11 cellular contexts compared by ENCODE assay signal in the genomic region with DNA sequence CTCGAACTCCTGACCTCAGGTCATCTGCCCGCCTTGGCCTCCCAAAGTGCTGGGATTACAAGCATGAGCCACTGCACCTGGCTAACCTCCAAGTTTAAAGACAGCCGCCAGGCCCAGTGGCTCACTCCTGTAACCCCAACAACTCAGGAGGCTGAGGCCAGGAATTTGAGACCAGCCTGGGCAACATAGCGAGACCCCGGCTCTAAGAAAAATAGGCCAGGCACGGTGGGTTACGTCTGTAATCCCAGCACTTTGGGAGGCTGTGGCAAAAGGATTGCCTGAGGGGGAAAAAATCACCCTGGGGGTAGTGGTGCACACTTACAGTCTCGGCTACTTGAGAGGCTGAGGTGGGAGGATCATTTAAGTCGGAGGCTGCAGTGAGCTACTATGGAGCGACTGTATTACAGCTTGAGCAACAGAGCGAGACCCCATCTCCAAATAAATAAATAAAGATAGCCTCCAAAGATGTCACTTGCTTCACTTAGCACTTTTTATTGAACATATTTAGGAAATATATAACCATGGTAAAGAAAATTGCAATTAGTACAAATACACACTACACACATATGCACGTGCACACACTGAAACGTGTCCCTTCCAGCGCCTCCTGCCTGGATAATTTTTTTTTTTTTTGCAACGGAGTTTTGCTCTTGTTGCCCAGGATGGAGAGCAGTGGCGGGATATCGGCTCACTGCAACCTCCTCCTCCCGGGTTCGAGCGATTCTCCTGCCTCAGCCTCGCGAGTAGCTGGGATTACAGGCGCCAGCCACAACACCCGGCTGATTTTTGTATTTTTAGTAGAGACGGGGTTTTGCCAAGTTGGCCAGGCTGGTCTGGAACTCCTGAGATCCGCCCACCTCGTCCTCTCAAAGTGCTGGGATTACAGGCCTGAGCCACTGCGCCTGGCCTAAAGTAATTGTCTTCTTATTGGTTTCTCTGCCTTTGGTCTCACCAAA. TPM values are rescaled to one million over a fixed set of nuclear protein-coding genes. Genes with fewer than 3 reads are reported as not detected.
DNase-seq lines count a peak whose midpoint lies in the region; ATAC-seq, FAIRE-seq and TF ChIP-seq lines count a peak whose summit lies in the region.
"Had no signal": no experiment of that assay in that cellular context is flagged by ENCODE, and none has a peak within 500 bp of the region (broad histone marks: within the 10 kb centered on the region; RNA-seq: fewer than 3 reads in every experiment).

No MANE protein-coding gene starts in this region.

- H3K36me3 ChIP-seq in HepG2 (replicated peaks in 1 of 2; ENCODE audit: control insufficient read depth in 1 of 2, insufficient read depth in 2 of 2, low read length in 2 of 2): peaks cover 13 to 23% of the 10 kb centered on the region in 2 experiments
- H3K36me3 ChIP-seq: uterus had no signal

- POLR2A ChIA-PET in WTC11 (lab: Charles Lee) (interaction anchor here (0.5 kb wide), 1 partner anchor 10 kb away, joined by 4 read pairs; no protein-coding TSS in a partner anchor), HepG2 (lab: Yijun Ruan, JAX) (interaction anchor here (3.7 kb wide), 1 partner anchor 11 kb away, joined by 17 read pairs; the partner anchor contains the start of gene KAT8)

- peak overlapping the region; percentile 41 for H3K27ac ChIP-seq in HepG2 (ENCODE audit: extremely low read length, insufficient read depth, low read length)

- peaks cover 38% of the 10 kb centered on the region for H3K4me1 ChIP-seq in HepG2 (ENCODE audit: insufficient read depth, low read length)

- no peaks in the 10 kb centered on the region for H3K27me3 ChIP-seq in HepG2 (ENCODE audit: control insufficient read depth in 1 of 2, insufficient read depth in 2 of 2, low read length in 2 of 2)
- H3K27me3 ChIP-seq: uterus had no signal

- peak overlapping the region; percentile 90 for H3K9ac ChIP-seq in HepG2 (ENCODE audit: insufficient read depth, low read depth, low read length)

- TF ChIP-seq CTCF in WTC11 (IDR thresholded peaks at IDR 0.05): no peak
- no peak for TF ChIP-seq CTCF in HepG2 (CRISPR knock-in tag; IDR thresholded peaks at IDR 0.05)

- 70% methylated on average over 28 of the region's 28 CpGs for WGBS in HepG2 (ENCODE audit: low lambda C conversion rate)

- H3K4me2 ChIP-seq in HepG2 (ENCODE audit: low read depth, low read length): peak overlapping the region; percentile 94

- H3K9me3 Mint-ChIP-seq in activated naive CD4-positive, alpha-beta T cell treated with anti-CD3 and anti-CD28 coated beads, Interleukin-2, amount 50 U/mL, for 72 hours: no peaks in the 10 kb centered on the region
- H3K9me3 Mint-ChIP-seq in WTC11: no peaks in the 10 kb centered on the region
- H3K9me3 Mint-ChIP-seq in stimulated activated naive CD8-positive, alpha-beta T cell treated with anti-CD3 and anti-CD28 coated beads, Interleukin-15, amount 100 ng/mL, for 72 hours: no peaks in the 10 kb centered on the region

- peaks cover 0 to 14% of the 10 kb centered on the region in 2 donors for H3K36me3 Mint-ChIP-seq in activated naive CD4-positive, alpha-beta T cell treated with anti-CD3 and anti-CD28 coated beads, Interleukin-2, amount 50 U/mL, for 72 hours
- peaks cover 23% of the 10 kb centered on the region for H3K36me3 Mint-ChIP-seq in WTC11

- ATAC-seq in activated naive CD4-positive, alpha-beta T cell treated with anti-CD3 and anti-CD28 coated beads, Interleukin-2, amount 50 U/mL, for 72 hours: no peak
- ATAC-seq in WTC11: no peak
- ATAC-seq in HepG2: no peak
- ATAC-seq in stimulated activated naive CD8-positive, alpha-beta T cell treated with anti-CD3 and anti-CD28 coated beads, Interleukin-15, amount 100 ng/mL, for 72 hours: no peak
- no peak for ATAC-seq in GM21526 (IDR thresholded peaks at IDR 0.05; ENCODE audit: low FRiP score, unreplicated experiment)

- H3K79me2 ChIP-seq in HepG2 (ENCODE audit: insufficient read depth, low read length): peaks cover 12% of the 10 kb centered on the region

- H3K9me3 ChIP-seq in HepG2 (ENCODE audit: low read length): no peaks in the 10 kb centered on the region
- H3K9me3 ChIP-seq: uterus had no signal

- no peaks in the 10 kb centered on the region for H4K20me1 ChIP-seq in HepG2 (ENCODE audit: insufficient read depth, low read length)

- peak overlapping the region; percentile 24 for H2AFZ ChIP-seq in HepG2 (ENCODE audit: low read length)

- TF ChIP-seq RAD21 in HepG2 (CRISPR knock-in tag; IDR thresholded peaks at IDR 0.05): no peak

- BruUV-seq in HepG2 (replicated peaks; lab: Mats Ljungman, UMichigan): no TSS peak

- in situ Hi-C loops in HepG2 (cut with HindIII; ENCODE audit: extremely low pct_ligation_motif_present, low pct_unique_long_range_greater_than_20kb): no loop called here

- H3K27ac Mint-ChIP-seq in activated naive CD4-positive, alpha-beta T cell treated with anti-CD3 and anti-CD28 coated beads, Interleukin-2, amount 50 U/mL, for 72 hours: peak overlapping the region; percentile 94
- H3K27ac Mint-ChIP-seq in WTC11: no peak overlapping the region
- H3K27ac Mint-ChIP-seq in stimulated activated naive CD8-positive, alpha-beta T cell treated with anti-CD3 and anti-CD28 coated beads, Interleukin-15, amount 100 ng/mL, for 72 hours: no peak overlapping the region

- peak overlapping the region; percentile 74 for H3K4me3 Mint-ChIP-seq in WTC11
- H3K4me3 Mint-ChIP-seq in stimulated activated naive CD8-positive, alpha-beta T cell treated with anti-CD3 and anti-CD28 coated beads, Interleukin-15, amount 100 ng/mL, for 72 hours: peak overlapping the region; percentile 90 to 95

- intact Hi-C loops in HepG2 (cut with micrococcal nuclease; ENCODE audit: unreplicated experiment): loop anchor here (5.0 kb wide), 1 partner anchor 51 kb away; no protein-coding TSS in a partner anchor

- CTCF ChIA-PET in WTC11 (lab: Charles Lee): interaction anchor here (0.7 to 3.0 kb wide), 2 partner anchors 13 to 35 kb away, joined by 3 to 9 read pairs; no protein-coding TSS in a partner anchor
- CTCF ChIA-PET in HepG2 (lab: Yijun Ruan, JAX; ENCODE audit: low intra/inter-chr PET ratio, low total read pairs): interaction anchor here (1.4 kb wide), 1 partner anchor 36 kb away, joined by 9 read pairs; no protein-coding TSS in a partner anchor

- TF ChIP-seq EP300 in HepG2 (IDR thresholded peaks at IDR 0.05; ENCODE audit: low read depth in 2 of 2, low read length in 2 of 2): no peak
- TF ChIP-seq EP300 in HepG2 (CRISPR knock-in tag; IDR thresholded peaks at IDR 0.05; ENCODE audit: borderline replicate concordance): no peak

- H3K4me1 Mint-ChIP-seq in WTC11: peaks cover 9% of the 10 kb centered on the region; the same call in 1 of the 2 replicates
- peaks cover 36% of the 10 kb centered on the region for H3K4me1 Mint-ChIP-seq in stimulated activated naive CD8-positive, alpha-beta T cell treated with anti-CD3 and anti-CD28 coated beads, Interleukin-15, amount 100 ng/mL, for 72 hours

- no peak for TF ChIP-seq POLR2A in HepG2 (IDR thresholded peaks at IDR 0.05; ENCODE audit: insufficient read depth in 1 of 2, low read depth in 2 of 2, low read length in 2 of 2)

- H3K4me3 ChIP-seq in HepG2 (replicated peaks in 1 of 3; ENCODE audit: insufficient read depth in 1 of 3, low read depth in 2 of 3, low read length in 3 of 3): peak overlapping the region; percentile 87 to 100 (median 94); a peak in 5 of 6 replicates

- DNase-seq in activated naive CD4-positive, alpha-beta T cell treated with anti-CD3 and anti-CD28 coated beads, Interleukin-2, amount 50 U/mL, for 72 hours (ENCODE audit: low spot score in 2 of 2): no peak
- no peak for DNase-seq in activated naive CD4-positive, alpha-beta T cell treated with anti-CD3 and anti-CD28 coated beads, Interleukin-2, amount 50 U/mL, for 16 hours
- DNase-seq in WTC11 (ENCODE audit: low spot score) (no peak), HepG2 (ENCODE audit: low spot score) (no peak), EL (no peak), iPS-NIHi11 (ENCODE audit: low spot score) (no peak)
- no peak for DNase-seq in stimulated activated naive CD8-positive, alpha-beta T cell treated with anti-CD3 and anti-CD28 coated beads, Interleukin-15, amount 100 ng/mL, for 72 hours
- DNase-seq: NCI-H1930, uterus had no signal

- H3K27me3 Mint-ChIP-seq in WTC11 (ENCODE audit: low read depth): peaks cover 4% of the 10 kb centered on the region
- no peaks in the 10 kb centered on the region for H3K27me3 Mint-ChIP-seq in stimulated activated naive CD8-positive, alpha-beta T cell treated with anti-CD3 and anti-CD28 coated beads, Interleukin-15, amount 100 ng/mL, for 72 hours

- peak; percentile 21 for FAIRE-seq in HepG2 (lab: Jason Lieb, UNC)

RNA-seq across cellular contexts. Expression of gene BCKDK, which starts 1.4 kb away (rescaled TPM):
- 10 to 100 TPM; 18.3 to 61.0 TPM for total RNA-seq in activated naive CD4-positive, alpha-beta T cell treated with anti-CD3 and anti-CD28 coated beads, Interleukin-2, amount 50 U/mL, for 72 hours
- total RNA-seq in WTC11 (2021): 58.3 to 71.3 TPM (median 69.3 TPM) in 3 replicates
- 24.9 and 25.2 TPM in 2 replicates for total RNA-seq in HepG2 (2016; rRNA removed; fragmentation: Illumina TruSeq; extraction: Trizol)
- 25.2 and 38.0 TPM in 2 replicates for total RNA-seq in HepG2 (2016; cell fraction: cytosol; rRNA removed; fragmentation: Illumina TruSeq; extraction: Trizol; ENCODE audit: low read depth)
- 21.6 and 21.9 TPM in 2 replicates for total RNA-seq in HepG2 (2016; cell fraction: insoluble cytoplasmic fraction; rRNA removed; fragmentation: Illumina TruSeq; extraction: Trizol)
- 42.8 and 61.6 TPM in 2 replicates for total RNA-seq in HepG2 (2016; cell fraction: membrane; rRNA removed; fragmentation: Illumina TruSeq; extraction: Trizol)
- 12.9 and 14.9 TPM in 2 replicates for total RNA-seq in HepG2 (2016; cell fraction: nucleus; rRNA removed; fragmentation: Illumina TruSeq; extraction: Trizol)
- 42.6 and 54.2 TPM in 2 replicates for polyA plus RNA-seq in HepG2 (2011; rRNA removed)
- polyA plus RNA-seq in HepG2 (2011; cell fraction: cytosol; rRNA removed): 29.2 and 38.9 TPM in 2 replicates
- 119 and 127 TPM in 2 replicates for polyA plus RNA-seq in HepG2 (2011; cell fraction: nucleus; rRNA removed)
- 36.4 and 39.6 TPM in 2 replicates for polyA plus RNA-seq in HepG2 (2012)
- polyA plus RNA-seq in HepG2 (2016; cell fraction: cytosol; fragmentation: Illumina TruSeq; extraction: Trizol; ENCODE audit: low read depth): 61.2 and 88.9 TPM in 2 replicates
- 38.3 and 44.6 TPM in 2 replicates for polyA plus RNA-seq in HepG2 (2016; cell fraction: insoluble cytoplasmic fraction; fragmentation: Illumina TruSeq; extraction: Trizol; ENCODE audit: low read depth)
- 82.3 and 100 TPM in 2 replicates for polyA plus RNA-seq in HepG2 (2016; cell fraction: membrane; fragmentation: Illumina TruSeq; extraction: Trizol; ENCODE audit: low read depth)
- polyA plus RNA-seq in HepG2 (2016; cell fraction: nucleus; fragmentation: Illumina TruSeq; extraction: Trizol; ENCODE audit: insufficient read depth, low read depth): 34.1 and 38.8 TPM in 2 replicates
- 34.7 and 50.5 TPM in 2 replicates for polyA minus RNA-seq in HepG2 (2011; rRNA and poly(A)+ RNA removed; ENCODE audit: low replicate concordance)
- 23.9 and 34.2 TPM in 2 replicates for polyA minus RNA-seq in HepG2 (2011; cell fraction: cytosol; rRNA and poly(A)+ RNA removed)
- polyA minus RNA-seq in HepG2 (2011; cell fraction: nucleus; rRNA and poly(A)+ RNA removed): 25.6 and 37.4 TPM in 2 replicates

RNA-seq across cellular contexts. Expression of gene KAT8, which starts 10.7 kb away (rescaled TPM):
- total RNA-seq in activated naive CD4-positive, alpha-beta T cell treated with anti-CD3 and anti-CD28 coated beads, Interleukin-2, amount 50 U/mL, for 72 hours: 10 to 100 TPM; 57.8 to 88.5 TPM
- total RNA-seq in WTC11 (2021): 65.7 to 70.8 TPM (median 69.8 TPM) in 3 replicates
- total RNA-seq in HepG2 (2016; rRNA removed; fragmentation: Illumina TruSeq; extraction: Trizol): 69.5 and 79.0 TPM in 2 replicates
- 35.7 and 36.8 TPM in 2 replicates for total RNA-seq in HepG2 (2016; cell fraction: cytosol; rRNA removed; fragmentation: Illumina TruSeq; extraction: Trizol; ENCODE audit: low read depth)
- total RNA-seq in HepG2 (2016; cell fraction: insoluble cytoplasmic fraction; rRNA removed; fragmentation: Illumina TruSeq; extraction: Trizol): 66.0 and 82.2 TPM in 2 replicates
- total RNA-seq in HepG2 (2016; cell fraction: membrane; rRNA removed; fragmentation: Illumina TruSeq; extraction: Trizol): 28.5 and 33.0 TPM in 2 replicates
- total RNA-seq in HepG2 (2016; cell fraction: nucleus; rRNA removed; fragmentation: Illumina TruSeq; extraction: Trizol): 42.9 and 51.1 TPM in 2 replicates
- 84.2 and 85.3 TPM in 2 replicates for polyA plus RNA-seq in HepG2 (2011; rRNA removed)
- 59.8 and 72.8 TPM in 2 replicates for polyA plus RNA-seq in HepG2 (2011; cell fraction: cytosol; rRNA removed)
- 112 and 113 TPM in 2 replicates for polyA plus RNA-seq in HepG2 (2011; cell fraction: nucleus; rRNA removed)
- 49.1 and 52.0 TPM in 2 replicates for polyA plus RNA-seq in HepG2 (2012)
- 5.9 and 6.1 TPM in 2 replicates for polyA plus RNA-seq in HepG2 (2016; cell fraction: cytosol; fragmentation: Illumina TruSeq; extraction: Trizol; ENCODE audit: low read depth)
- polyA plus RNA-seq in HepG2 (2016; cell fraction: insoluble cytoplasmic fraction; fragmentation: Illumina TruSeq; extraction: Trizol; ENCODE audit: low read depth): 58.7 and 63.1 TPM in 2 replicates
- 13.2 and 14.8 TPM in 2 replicates for polyA plus RNA-seq in HepG2 (2016; cell fraction: membrane; fragmentation: Illumina TruSeq; extraction: Trizol; ENCODE audit: low read depth)
- polyA plus RNA-seq in HepG2 (2016; cell fraction: nucleus; fragmentation: Illumina TruSeq; extraction: Trizol; ENCODE audit: insufficient read depth, low read depth): 86.8 and 87.6 TPM in 2 replicates
- polyA minus RNA-seq in HepG2 (2011; rRNA and poly(A)+ RNA removed; ENCODE audit: low replicate concordance): 37.8 and 50.2 TPM in 2 replicates
- polyA minus RNA-seq in HepG2 (2011; cell fraction: cytosol; rRNA and poly(A)+ RNA removed): 25.3 and 26.2 TPM in 2 replicates
- 37.3 and 44.0 TPM in 2 replicates for polyA minus RNA-seq in HepG2 (2011; cell fraction: nucleus; rRNA and poly(A)+ RNA removed)

RNA-seq across cellular contexts. Expression of gene VKORC1, which starts 12.2 kb away (rescaled TPM):
- 10 to 100 TPM; 41.4 to 91.4 TPM for total RNA-seq in activated naive CD4-positive, alpha-beta T cell treated with anti-CD3 and anti-CD28 coated beads, Interleukin-2, amount 50 U/mL, for 72 hours
- total RNA-seq in WTC11 (2021) (85.7 to 114 TPM (median 110 TPM) in 3 replicates), HepG2 (2016; rRNA removed; fragmentation: Illumina TruSeq; extraction: Trizol) (92.1 and 141 TPM in 2 replicates)
- total RNA-seq in HepG2 (2016; cell fraction: cytosol; rRNA removed; fragmentation: Illumina TruSeq; extraction: Trizol; ENCODE audit: low read depth): 108 and 123 TPM in 2 replicates
- total RNA-seq in HepG2 (2016; cell fraction: insoluble cytoplasmic fraction; rRNA removed; fragmentation: Illumina TruSeq; extraction: Trizol): 100 and 140 TPM in 2 replicates
- 83.8 and 103 TPM in 2 replicates for total RNA-seq in HepG2 (2016; cell fraction: membrane; rRNA removed; fragmentation: Illumina TruSeq; extraction: Trizol)
- total RNA-seq in HepG2 (2016; cell fraction: nucleus; rRNA removed; fragmentation: Illumina TruSeq; extraction: Trizol): 94.6 and 113 TPM in 2 replicates
- 613 and 615 TPM in 2 replicates for polyA plus RNA-seq in HepG2 (2011; rRNA removed)
- 980 and 1,226 TPM in 2 replicates for polyA plus RNA-seq in HepG2 (2011; cell fraction: cytosol; rRNA removed)
- 399 and 426 TPM in 2 replicates for polyA plus RNA-seq in HepG2 (2011; cell fraction: nucleus; rRNA removed)
- 226 and 325 TPM in 2 replicates for polyA plus RNA-seq in HepG2 (2012)
- 88.3 and 112 TPM in 2 replicates for polyA plus RNA-seq in HepG2 (2016; cell fraction: cytosol; fragmentation: Illumina TruSeq; extraction: Trizol; ENCODE audit: low read depth)
- 134 and 149 TPM in 2 replicates for polyA plus RNA-seq in HepG2 (2016; cell fraction: insoluble cytoplasmic fraction; fragmentation: Illumina TruSeq; extraction: Trizol; ENCODE audit: low read depth)
- 106 and 112 TPM in 2 replicates for polyA plus RNA-seq in HepG2 (2016; cell fraction: membrane; fragmentation: Illumina TruSeq; extraction: Trizol; ENCODE audit: low read depth)
- polyA plus RNA-seq in HepG2 (2016; cell fraction: nucleus; fragmentation: Illumina TruSeq; extraction: Trizol; ENCODE audit: insufficient read depth, low read depth): 220 and 229 TPM in 2 replicates
- 450 and 1,230 TPM in 2 replicates for polyA minus RNA-seq in HepG2 (2011; rRNA and poly(A)+ RNA removed; ENCODE audit: low replicate concordance)
- polyA minus RNA-seq in HepG2 (2011; cell fraction: cytosol; rRNA and poly(A)+ RNA removed): 139 and 156 TPM in 2 replicates
- polyA minus RNA-seq in HepG2 (2011; cell fraction: nucleus; rRNA and poly(A)+ RNA removed): 91.0 and 99.1 TPM in 2 replicates

RNA-seq across cellular contexts. Expression of gene PRSS53, which starts 18.0 kb away (rescaled TPM):
- total RNA-seq in activated naive CD4-positive, alpha-beta T cell treated with anti-CD3 and anti-CD28 coated beads, Interleukin-2, amount 50 U/mL, for 72 hours: 10 to 100 TPM in 1 of 2 donors, 1 to 10 TPM in 1; 7.4 to 12.1 TPM
- 2.5 to 4.9 TPM (median 4.1 TPM) in 3 replicates for total RNA-seq in WTC11 (2021)
- total RNA-seq in HepG2 (2016; rRNA removed; fragmentation: Illumina TruSeq; extraction: Trizol): 0.65 and 2.2 TPM in 2 replicates
- total RNA-seq in HepG2 (2016; cell fraction: cytosol; rRNA removed; fragmentation: Illumina TruSeq; extraction: Trizol; ENCODE audit: low read depth): 0.61 and 0.62 TPM in 2 replicates
- total RNA-seq in HepG2 (2016; cell fraction: insoluble cytoplasmic fraction; rRNA removed; fragmentation: Illumina TruSeq; extraction: Trizol): 0.46 and 2.8 TPM in 2 replicates
- 0.49 and 0.52 TPM in 2 replicates for total RNA-seq in HepG2 (2016; cell fraction: membrane; rRNA removed; fragmentation: Illumina TruSeq; extraction: Trizol)
- total RNA-seq in HepG2 (2016; cell fraction: nucleus; rRNA removed; fragmentation: Illumina TruSeq; extraction: Trizol): 3.2 and 4.5 TPM in 2 replicates
- polyA plus RNA-seq in HepG2 (2011; rRNA removed): 6.9 and 7.4 TPM in 2 replicates
- 1.0 and 1.6 TPM in 2 replicates for polyA plus RNA-seq in HepG2 (2011; cell fraction: cytosol; rRNA removed)
- 103 and 136 TPM in 2 replicates for polyA plus RNA-seq in HepG2 (2011; cell fraction: nucleus; rRNA removed)
- 3.6 and 7.5 TPM in 2 replicates for polyA plus RNA-seq in HepG2 (2012)
- 0.19 and 0.26 TPM in 2 replicates for polyA plus RNA-seq in HepG2 (2016; cell fraction: cytosol; fragmentation: Illumina TruSeq; extraction: Trizol; ENCODE audit: low read depth)
- polyA plus RNA-seq in HepG2 (2016; cell fraction: insoluble cytoplasmic fraction; fragmentation: Illumina TruSeq; extraction: Trizol; ENCODE audit: low read depth): 0.60 TPM in 1 of 2 replicates, not detected in the other
- polyA plus RNA-seq in HepG2 (2016; cell fraction: membrane; fragmentation: Illumina TruSeq; extraction: Trizol; ENCODE audit: low read depth): 0.09 and 0.53 TPM in 2 replicates
- 6.4 and 11.2 TPM in 2 replicates for polyA plus RNA-seq in HepG2 (2016; cell fraction: nucleus; fragmentation: Illumina TruSeq; extraction: Trizol; ENCODE audit: insufficient read depth, low read depth)
- 2.8 and 9.1 TPM in 2 replicates for polyA minus RNA-seq in HepG2 (2011; rRNA and poly(A)+ RNA removed; ENCODE audit: low replicate concordance)
- 0.49 and 0.70 TPM in 2 replicates for polyA minus RNA-seq in HepG2 (2011; cell fraction: cytosol; rRNA and poly(A)+ RNA removed)
- polyA minus RNA-seq in HepG2 (2011; cell fraction: nucleus; rRNA and poly(A)+ RNA removed): 21.0 and 21.8 TPM in 2 replicates

RNA-seq across cellular contexts. Expression of gene PRSS8, which starts 28.7 kb away (rescaled TPM):
- not detected for total RNA-seq in activated naive CD4-positive, alpha-beta T cell treated with anti-CD3 and anti-CD28 coated beads, Interleukin-2, amount 50 U/mL, for 72 hours
- total RNA-seq in WTC11 (2021) (78.8 to 127 TPM (median 127 TPM) in 3 replicates), HepG2 (2016; rRNA removed; fragmentation: Illumina TruSeq; extraction: Trizol) (1.2 and 2.6 TPM in 2 replicates)
- total RNA-seq in HepG2 (2016; cell fraction: cytosol; rRNA removed; fragmentation: Illumina TruSeq; extraction: Trizol; ENCODE audit: low read depth): 0.18 and 0.20 TPM in 2 replicates
- total RNA-seq in HepG2 (2016; cell fraction: insoluble cytoplasmic fraction; rRNA removed; fragmentation: Illumina TruSeq; extraction: Trizol): 1.4 and 2.9 TPM in 2 replicates
- 0.65 and 0.99 TPM in 2 replicates for total RNA-seq in HepG2 (2016; cell fraction: membrane; rRNA removed; fragmentation: Illumina TruSeq; extraction: Trizol)
- total RNA-seq in HepG2 (2016; cell fraction: nucleus; rRNA removed; fragmentation: Illumina TruSeq; extraction: Trizol): 3.0 and 3.8 TPM in 2 replicates
- polyA plus RNA-seq in HepG2 (2011; rRNA removed): 7.2 and 20.0 TPM in 2 replicates
- 11.2 and 11.7 TPM in 2 replicates for polyA plus RNA-seq in HepG2 (2011; cell fraction: cytosol; rRNA removed)
- 8.1 and 15.7 TPM in 2 replicates for polyA plus RNA-seq in HepG2 (2011; cell fraction: nucleus; rRNA removed)
- 12.5 and 34.4 TPM in 2 replicates for polyA plus RNA-seq in HepG2 (2012)
- 0.41 and 0.50 TPM in 2 replicates for polyA plus RNA-seq in HepG2 (2016; cell fraction: cytosol; fragmentation: Illumina TruSeq; extraction: Trizol; ENCODE audit: low read depth)
- 1.6 and 1.8 TPM in 2 replicates for polyA plus RNA-seq in HepG2 (2016; cell fraction: insoluble cytoplasmic fraction; fragmentation: Illumina TruSeq; extraction: Trizol; ENCODE audit: low read depth)
- 0.51 and 0.63 TPM in 2 replicates for polyA plus RNA-seq in HepG2 (2016; cell fraction: membrane; fragmentation: Illumina TruSeq; extraction: Trizol; ENCODE audit: low read depth)
- 6.6 and 8.0 TPM in 2 replicates for polyA plus RNA-seq in HepG2 (2016; cell fraction: nucleus; fragmentation: Illumina TruSeq; extraction: Trizol; ENCODE audit: insufficient read depth, low read depth)
- polyA minus RNA-seq in HepG2 (2011; rRNA and poly(A)+ RNA removed; ENCODE audit: low replicate concordance): 0.58 and 12.5 TPM in 2 replicates
- 5.5 and 9.5 TPM in 2 replicates for polyA minus RNA-seq in HepG2 (2011; cell fraction: cytosol; rRNA and poly(A)+ RNA removed)
- 0.77 and 2.7 TPM in 2 replicates for polyA minus RNA-seq in HepG2 (2011; cell fraction: nucleus; rRNA and poly(A)+ RNA removed)
- total RNA-seq: RPMI7951 had no signal

Comparison
In these comparisons a context has a peak if more than half of its experiments do, and no peak if none do; other contexts are left out.
1. H3K27ac Mint-ChIP-seq: peak in activated naive CD4-positive, alpha-beta T cell treated with anti-CD3 and anti-CD28 coated beads, Interleukin-2, amount 50 U/mL, for 72 hours (2 of 2); none in WTC11 (single experiment) and stimulated activated naive CD8-positive, alpha-beta T cell treated with anti-CD3 and anti-CD28 coated beads, Interleukin-15, amount 100 ng/mL, for 72 hours (0 of 2).